Comparison of ENCODE assay signal across 8 cellular contexts in the genomic region with DNA sequence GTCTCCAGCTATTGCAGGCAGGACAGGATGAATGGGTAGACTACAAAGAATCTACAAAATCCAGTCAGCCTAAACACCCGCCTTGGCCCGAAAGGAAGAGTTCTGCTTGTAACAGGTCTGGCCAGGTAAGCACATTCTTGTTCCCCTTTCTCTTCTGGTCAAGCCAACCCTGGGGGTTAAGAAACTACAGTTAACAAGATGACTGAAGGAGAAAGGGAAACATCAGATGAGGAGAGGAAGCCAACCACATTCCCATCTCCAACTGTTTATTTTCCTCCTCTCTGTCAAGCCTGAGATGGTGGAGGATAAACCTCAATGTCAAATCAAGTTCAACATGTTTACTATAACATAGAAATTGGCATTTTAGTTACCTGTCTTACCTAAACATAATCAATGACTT.
"Had no signal": no experiment of that assay in that cellular context is flagged by ENCODE, and none has a peak within 500 bp of the region (broad histone marks: within the 10 kb centered on the region; RNA-seq: fewer than 3 reads in every experiment).

No MANE protein-coding gene starts in this region.

- DNase-seq: GM23248, GOT3, H7, H9, HCEC 1CT, HFFc6 had no signal

- FAIRE-seq: H1, H54 had no signal
